In the genomic region with DNA sequence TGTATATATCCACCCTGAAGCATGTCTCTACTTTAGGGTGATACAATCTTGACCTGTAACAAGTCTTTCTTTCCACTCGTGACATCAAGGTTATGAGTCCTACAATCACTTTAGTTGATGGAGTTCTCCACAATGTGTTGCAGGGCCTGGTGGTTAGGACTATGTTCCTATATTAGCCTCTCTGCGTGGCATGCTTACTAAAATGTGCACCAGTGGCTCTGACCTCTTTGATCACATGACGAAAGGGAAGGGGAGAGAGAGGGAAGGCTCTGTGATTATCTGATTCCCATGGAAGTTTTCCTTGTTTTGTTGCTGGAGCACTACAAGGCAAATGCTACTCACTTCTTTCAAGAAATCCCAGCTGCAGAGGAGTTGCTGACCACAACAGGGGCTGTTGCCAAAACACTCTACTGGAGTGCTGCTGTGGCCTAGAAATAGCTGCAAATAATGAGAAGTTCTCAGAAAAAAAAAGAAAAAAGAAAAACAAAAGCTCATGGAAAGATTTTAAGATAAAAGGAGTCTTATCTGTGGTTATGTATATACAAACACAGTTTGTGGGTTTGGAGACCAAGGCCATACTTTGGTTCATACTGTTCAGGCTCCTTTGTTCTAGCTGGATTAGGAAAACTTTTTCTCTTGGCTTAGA, we compare ENCODE assay signal across 12 cellular contexts.
DNase-seq lines count a peak whose midpoint lies in the region; ATAC-seq, FAIRE-seq and TF ChIP-seq lines count a peak whose summit lies in the region.
"Had no signal": no experiment of that assay in that cellular context is flagged by ENCODE, and none has a peak within 500 bp of the region (broad histone marks: within the 10 kb centered on the region; RNA-seq: fewer than 3 reads in every experiment).

No MANE protein-coding gene starts in this region.

- H3K4me3 Mint-ChIP-seq in type B pancreatic cell = no peak overlapping the region
- H3K4me3 Mint-ChIP-seq: activated CD8-positive, alpha-beta T cell treated with anti-CD3 and anti-CD28 coated beads for 36 hours; natural killer cell had no signal

- H3K27me3 ChIP-seq in adipocyte (replicated peaks; ENCODE audit: control insufficient read depth, insufficient read depth, low read length) (no peaks in the 10 kb centered on the region), left ventricle myocardium inferior (ENCODE audit: low read depth) (no peaks in the 10 kb centered on the region)

- no peaks in the 10 kb centered on the region for H3K27me3 Mint-ChIP-seq in type B pancreatic cell
- H3K27me3 Mint-ChIP-seq: activated CD8-positive, alpha-beta T cell treated with anti-CD3 and anti-CD28 coated beads for 36 hours had no signal

- peaks cover 11% of the 10 kb centered on the region for H3K4me1 Mint-ChIP-seq in type B pancreatic cell (ENCODE audit: unreplicated experiment)
- H3K4me1 Mint-ChIP-seq: natural killer cell had no signal

- ATAC-seq in GM21619 (IDR thresholded peaks at IDR 0.05; ENCODE audit: unreplicated experiment) = no peak
- no peak for ATAC-seq in HG02763 (IDR thresholded peaks at IDR 0.05; ENCODE audit: unreplicated experiment)
- ATAC-seq: activated CD8-positive, alpha-beta T cell treated with anti-CD3 and anti-CD28 coated beads for 36 hours; natural killer cell had no signal

- DNase-seq in GF-D8 (lab: John Stamatoyannopoulos, UW) (peak; percentile 4), adipocyte (ENCODE audit: low read depth) (peak; percentile 84), left ventricle myocardium inferior (peak; percentile 18), skeletal muscle cell (ENCODE audit: low read depth) (peak; percentile 70), type B pancreatic cell (ENCODE audit: extremely low spot score, unreplicated experiment) (no peak), kidney (no peak)
- DNase-seq: activated CD8-positive, alpha-beta T cell treated with anti-CD3 and anti-CD28 coated beads for 36 hours; natural killer cell; NCI-H1105 treated with DMSO at 0.1 percent for 48 hours; SHP77 treated with DMSO at 0.1 percent for 48 hours had no signal

- H3K4me3 ChIP-seq in adipocyte (ENCODE audit: low read length) (no peak overlapping the region), left ventricle myocardium inferior (no peak overlapping the region), skeletal muscle cell (ENCODE audit: low read depth, low read length) (no peak overlapping the region), kidney (ENCODE audit: low read length in 2 of 2) (no peak overlapping the region)

- H3K4me1 ChIP-seq in adipocyte (ENCODE audit: control insufficient read depth, insufficient read depth, low read length) (peaks cover 35% of the 10 kb centered on the region), left ventricle myocardium inferior (peaks cover 17% of the 10 kb centered on the region), kidney (ENCODE audit: control insufficient read depth in 1 of 2, insufficient read depth in 1 of 2, low read depth in 1 of 2, low read length in 2 of 2) (no peaks in the 10 kb centered on the region)

- H3K9ac ChIP-seq in adipocyte (ENCODE audit: low read length) = no peak overlapping the region
- H3K9ac ChIP-seq in kidney (ENCODE audit: low read length in 2 of 2) = no peak overlapping the region

- no peak overlapping the region for H3K27ac Mint-ChIP-seq in type B pancreatic cell
- H3K27ac Mint-ChIP-seq: activated CD8-positive, alpha-beta T cell treated with anti-CD3 and anti-CD28 coated beads for 36 hours; natural killer cell had no signal

- TF ChIP-seq CTCF in left ventricle myocardium inferior (IDR thresholded peaks at IDR 0.05; ENCODE audit: borderline replicate concordance) (no peak), type B pancreatic cell (conservative IDR thresholded peaks at IDR 0.05) (no peak), kidney (IDR thresholded peaks at IDR 0.05; ENCODE audit: borderline replicate concordance, extremely low read depth, insufficient read depth) (no peak)

- intact Hi-C loops in left ventricle myocardium inferior (cut with micrococcal nuclease) (no loop called here), kidney (cut with DNase I) (no loop called here)

- peak overlapping the region; percentile 58 for H3K27ac ChIP-seq in left ventricle myocardium inferior (replicated peaks)
- no peak overlapping the region for H3K27ac ChIP-seq in kidney (ENCODE audit: low read depth in 2 of 2, low read length in 2 of 2)

- peaks cover 5% of the 10 kb centered on the region for H3K36me3 Mint-ChIP-seq in type B pancreatic cell

- no peaks in the 10 kb centered on the region for H3K9me3 ChIP-seq in adipocyte (ENCODE audit: control insufficient read depth, low read length)
- peaks cover 9% of the 10 kb centered on the region for H3K9me3 ChIP-seq in left ventricle myocardium inferior (replicated peaks)
- peaks cover 0 to 4% of the 10 kb centered on the region in 2 donors for H3K9me3 ChIP-seq in kidney (ENCODE audit: control insufficient read depth in 1 of 2, low read length in 2 of 2)

- FAIRE-seq in kidney (lab: Jason Lieb, UNC) = no peak

- H3K9me3 Mint-ChIP-seq in type B pancreatic cell = peaks cover 6% of the 10 kb centered on the region

- H3K36me3 ChIP-seq in adipocyte (ENCODE audit: control insufficient read depth, insufficient read depth, low read length, severe bottlenecking) (no peaks in the 10 kb centered on the region), left ventricle myocardium inferior (no peaks in the 10 kb centered on the region), kidney (ENCODE audit: control insufficient read depth in 1 of 2, insufficient read depth in 2 of 2, low read length in 2 of 2) (no peaks in the 10 kb centered on the region)

Comparison
In these comparisons a context has a peak if more than half of its experiments do, and no peak if none do; other contexts are left out.
1. DNase-seq: peak in GF-D8 (single experiment), adipocyte (single experiment), left ventricle myocardium inferior (single experiment) and skeletal muscle cell (single experiment); none in type B pancreatic cell (single experiment) and kidney (single experiment).